12 cellular contexts compared by ENCODE assay signal in the genomic region with DNA sequence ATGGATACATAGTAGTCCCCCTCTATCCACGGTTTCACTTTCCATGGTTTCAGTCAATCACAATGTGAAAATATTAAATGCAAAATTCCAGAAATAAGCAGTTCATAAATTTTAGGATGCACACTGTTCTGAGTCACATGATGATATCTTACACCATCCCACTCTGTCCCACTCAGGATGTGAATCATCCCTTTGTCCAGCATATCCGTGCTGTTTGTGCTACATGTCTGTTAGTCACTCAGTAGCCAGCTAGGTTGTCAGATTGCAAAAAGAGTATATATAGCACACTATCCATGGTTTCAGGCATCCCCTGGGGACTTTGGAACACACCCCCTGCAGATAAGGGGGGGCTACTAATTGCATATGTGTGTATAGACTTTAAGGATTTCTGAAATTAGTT. TPM values are rescaled to one million over a fixed set of nuclear protein-coding genes. Genes with fewer than 3 reads are reported as not detected.
DNase-seq lines count a peak whose midpoint lies in the region; ATAC-seq and TF ChIP-seq lines count a peak whose summit lies in the region.
"Had no signal": no experiment of that assay in that cellular context is flagged by ENCODE, and none has a peak within 500 bp of the region (broad histone marks: within the 10 kb centered on the region; RNA-seq: fewer than 3 reads in every experiment).

No MANE protein-coding gene starts in this region.

- DNase-seq in HCT116 (ENCODE audit: low read depth, low spot score) (no peak), fibroblast of pulmonary artery (ENCODE audit: low read depth) (peak; percentile 91), stromal cell of bone marrow (ENCODE audit: low read depth) (peak; percentile 73), NK-92 (lab: John Stamatoyannopoulos, UW; ENCODE audit: unreplicated experiment) (no peak), stomach (no peak)
- DNase-seq: activated CD4-positive, CD25-positive, alpha-beta regulatory T cell; activated T-cell treated with anti-CD3 and anti-CD28 coated beads for 4 hours; NCI-H2107; stimulated activated naive B cell treated with anti-CD40 and anti-IgM and Interleukin-4, amounts not matched to agents 10 μg/mL and 1 μg/mL and 100 μg/mL, for 72 hours had no signal

- 75 to 88% (median 80%) methylated on average over 2 of the region's 2 CpGs for WGBS in stomach, 5 donors

- POLR2A ChIA-PET in HCT116 (lab: Charles Lee) = no interaction called here

- TF ChIP-seq CTCF in HCT116 (IDR thresholded peaks at IDR 0.05 in 2 of 3, conservative IDR thresholded peaks at IDR 0.05 in 1 of 3; ENCODE audit: borderline replicate concordance in 1 of 3, insufficient read depth in 1 of 3, low read depth in 2 of 3, low read length in 2 of 3) (no peak), fibroblast of pulmonary artery (IDR thresholded peaks at IDR 0.05; ENCODE audit: low read length, missing control alignments) (no peak), stomach (IDR thresholded peaks at IDR 0.05) (no peak)

- no peaks in the 10 kb centered on the region for H3K79me2 ChIP-seq in HCT116 (ENCODE audit: insufficient read depth, low read length)

- H3K4me3 ChIP-seq in HCT116 (replicated peaks in 1 of 2; ENCODE audit: low read depth in 1 of 2, low read length in 2 of 2) = no peak overlapping the region
- no peak overlapping the region for H3K4me3 ChIP-seq in fibroblast of pulmonary artery (replicated peaks; ENCODE audit: low read depth, low read length)
- H3K4me3 ChIP-seq in stomach = no peak overlapping the region
- H3K4me3 ChIP-seq: neural progenitor cell had no signal

- RAD21 ChIA-PET in HCT116 (lab: Charles Lee; ENCODE audit: low non-redundant PET in 1 of 2, low total read pairs in 2 of 2, uncharacterized antibody in 2 of 2, unreplicated experiment in 2 of 2) = no interaction called here

- H3K9ac ChIP-seq in HCT116 (ENCODE audit: low read length) = no peak overlapping the region
- H3K9ac ChIP-seq: neural progenitor cell had no signal

- intact Hi-C loops in HCT116 (cut with micrococcal nuclease) = no loop called here
- intact Hi-C loops in stomach (cut with DNase I; ENCODE audit: low total_unique reads) = no loop called here

- peak overlapping the region; percentile 26; the same call in 1 of the 2 replicates for H3K4me2 ChIP-seq in HCT116 (ENCODE audit: low read length)

- TF ChIP-seq POLR2A in HCT116 (IDR thresholded peaks at IDR 0.05; ENCODE audit: borderline replicate concordance, extremely low read depth, insufficient read depth, insufficient read length) (no peak), stomach (IDR thresholded peaks at IDR 0.05) (no peak)

- 0 out of 2 replicates have a peak, but pooled peaks have one; percentile 30 for ATAC-seq in HCT116
- peak; percentile 76 for ATAC-seq in SK-N-SH treated with all-trans-retinoic acid at 6 μM for 48 hours
- ATAC-seq in HG03460 (IDR thresholded peaks at IDR 0.05; ENCODE audit: unreplicated experiment) = no peak
- ATAC-seq: stimulated activated naive B cell treated with anti-CD40 and anti-IgM and Interleukin-4, amounts not matched to agents 10 μg/mL and 1 μg/mL and 100 μg/mL, for 72 hours had no signal

- no peaks in the 10 kb centered on the region for H4K20me1 ChIP-seq in HCT116 (ENCODE audit: insufficient read depth)

- no TSS peak for BruUV-seq in HCT116 (replicated peaks; lab: Mats Ljungman, UMichigan)

- no peak for TF ChIP-seq RAD21 in HCT116 (IDR thresholded peaks at IDR 0.05; ENCODE audit: low read depth)

- CTCF ChIA-PET in HCT116 (lab: Charles Lee) = no interaction called here

- H3K27me3 ChIP-seq in HCT116 (ENCODE audit: insufficient read depth, low read length) (no peaks in the 10 kb centered on the region), stomach (no peaks in the 10 kb centered on the region)
- H3K27me3 ChIP-seq: neural progenitor cell had no signal

- H3K4me1 ChIP-seq in HCT116 (ENCODE audit: control insufficient read depth in 1 of 2, insufficient read depth in 2 of 2, low read length in 2 of 2) = peaks cover 0 to 14% of the 10 kb centered on the region in 2 experiments; a peak in 2 of 4 replicates
- H3K4me1 ChIP-seq in stomach = no peaks in the 10 kb centered on the region

- H3K36me3 ChIP-seq in HCT116 (ENCODE audit: control insufficient read depth in 1 of 2, insufficient read depth in 2 of 2, low read length in 2 of 2) (no peaks in the 10 kb centered on the region), stomach (no peaks in the 10 kb centered on the region)
- H3K36me3 ChIP-seq: neural progenitor cell had no signal

- TF ChIP-seq EP300 in stomach (IDR thresholded peaks at IDR 0.05) = no peak

- H3K9me3 ChIP-seq in HCT116 (ENCODE audit: control insufficient read depth in 1 of 2, insufficient read depth in 1 of 2, low read depth in 1 of 2, low read length in 2 of 2) (no peaks in the 10 kb centered on the region), stomach (no peaks in the 10 kb centered on the region)

- H2AFZ ChIP-seq in HCT116 (ENCODE audit: low read depth, low read length, poor library complexity, severe bottlenecking) = no peak overlapping the region
- H2AFZ ChIP-seq: neural progenitor cell had no signal

- H3K27ac ChIP-seq in HCT116 (ENCODE audit: low read depth, low read length) (no peak overlapping the region), stomach (no peak overlapping the region)

- no peaks in the 10 kb centered on the region for H3K9me2 ChIP-seq in HCT116 (ENCODE audit: insufficient read depth)

TF ChIP-seq in HCT116, 20 proteins besides CTCF, POLR2A, EP300 and RAD21 (continues in another document):
- TF ChIP-seq CEBPB (IDR thresholded peaks at IDR 0.05; ENCODE audit: low read depth) = no peak
- TF ChIP-seq, protein P1, sequence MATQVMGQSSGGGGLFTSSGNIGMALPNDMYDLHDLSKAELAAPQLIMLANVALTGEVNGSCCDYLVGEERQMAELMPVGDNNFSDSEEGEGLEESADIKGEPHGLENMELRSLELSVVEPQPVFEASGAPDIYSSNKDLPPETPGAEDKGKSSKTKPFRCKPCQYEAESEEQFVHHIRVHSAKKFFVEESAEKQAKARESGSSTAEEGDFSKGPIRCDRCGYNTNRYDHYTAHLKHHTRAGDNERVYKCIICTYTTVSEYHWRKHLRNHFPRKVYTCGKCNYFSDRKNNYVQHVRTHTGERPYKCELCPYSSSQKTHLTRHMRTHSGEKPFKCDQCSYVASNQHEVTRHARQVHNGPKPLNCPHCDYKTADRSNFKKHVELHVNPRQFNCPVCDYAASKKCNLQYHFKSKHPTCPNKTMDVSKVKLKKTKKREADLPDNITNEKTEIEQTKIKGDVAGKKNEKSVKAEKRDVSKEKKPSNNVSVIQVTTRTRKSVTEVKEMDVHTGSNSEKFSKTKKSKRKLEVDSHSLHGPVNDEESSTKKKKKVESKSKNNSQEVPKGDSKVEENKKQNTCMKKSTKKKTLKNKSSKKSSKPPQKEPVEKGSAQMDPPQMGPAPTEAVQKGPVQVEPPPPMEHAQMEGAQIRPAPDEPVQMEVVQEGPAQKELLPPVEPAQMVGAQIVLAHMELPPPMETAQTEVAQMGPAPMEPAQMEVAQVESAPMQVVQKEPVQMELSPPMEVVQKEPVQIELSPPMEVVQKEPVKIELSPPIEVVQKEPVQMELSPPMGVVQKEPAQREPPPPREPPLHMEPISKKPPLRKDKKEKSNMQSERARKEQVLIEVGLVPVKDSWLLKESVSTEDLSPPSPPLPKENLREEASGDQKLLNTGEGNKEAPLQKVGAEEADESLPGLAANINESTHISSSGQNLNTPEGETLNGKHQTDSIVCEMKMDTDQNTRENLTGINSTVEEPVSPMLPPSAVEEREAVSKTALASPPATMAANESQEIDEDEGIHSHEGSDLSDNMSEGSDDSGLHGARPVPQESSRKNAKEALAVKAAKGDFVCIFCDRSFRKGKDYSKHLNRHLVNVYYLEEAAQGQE (IDR thresholded peaks at IDR 0.05; ENCODE audit: low read depth) = no peak

TF ChIP-seq in SK-N-SH treated with all-trans-retinoic acid at 6 μM for 48 hours, 23 proteins besides CTCF, POLR2A, EP300 and RAD21:
- no peak for TF ChIP-seq ZC3H10 (CRISPR knock-in tag; IDR thresholded peaks at IDR 0.05)
- no peak for TF ChIP-seq ARNTL (CRISPR knock-in tag; IDR thresholded peaks at IDR 0.05; ENCODE audit: borderline replicate concordance, low read depth)

RNA-seq across cellular contexts. Expression of a gene that starts 8.1 kb away (rescaled TPM):
- total RNA-seq in HCT116 (2021; ENCODE audit: unreplicated experiment) (14.0 TPM), stomach (10 to 100 TPM; 12.1 to 31.6 (median 25.4) TPM)
- polyA plus RNA-seq in HCT116 (2012) = 4.3 and 4.4 TPM in 2 replicates
- polyA plus RNA-seq in stomach = 1 to 10 TPM; 3.1 to 6.7 (median 3.6) TPM

Comparison
In these comparisons a context has a peak if more than half of its experiments do, and no peak if none do; other contexts are left out.
1. DNase-seq: peak in fibroblast of pulmonary artery (single experiment) and stromal cell of bone marrow (single experiment); none in HCT116 (single experiment), NK-92 (single experiment) and stomach (single experiment).